Comparison of ENCODE assay signal across 8 cellular contexts in genomic region chr19:47032171-47032811, GRCh38. TPM values are rescaled to one million over a fixed set of nuclear protein-coding genes. Genes with fewer than 3 reads are reported as not detected.
A peak's percentile ranks its signal among the peaks of the same experiment; 100 is the strongest.
DNase-seq lines count a peak whose midpoint lies in the region; ATAC-seq and TF ChIP-seq lines count a peak whose summit lies in the region.

No MANE protein-coding gene starts in this region.

- TF ChIP-seq CTCF in GM12865 (IDR thresholded peaks at IDR 0.05; ENCODE audit: insufficient read depth, low read depth, low read length, missing control alignments) (peak; percentile 93), neural crest cell (conservative IDR thresholded peaks at IDR 0.05) (peak; percentile 75), tibial artery (IDR thresholded peaks at IDR 0.05) (peak; percentile 47 to 76)

- H3K27ac Mint-ChIP-seq in effector memory CD8-positive, alpha-beta T cell, result no peak overlapping the region
- no peak overlapping the region for H3K27ac Mint-ChIP-seq in neural crest cell (ENCODE audit: unreplicated experiment)

- H3K4me3 ChIP-seq in GM12865 (ENCODE audit: low read depth, low read length) (no peak overlapping the region), tibial artery (no peak overlapping the region)

- DNase-seq in GM12865 (ENCODE audit: low read depth) (peak; percentile 69), NCI-H2107 treated with DMSO at 0.1 percent for 48 hours (lab: John Stamatoyannopoulos, UW; ENCODE audit: unreplicated experiment) (peak; percentile 28), neural crest cell (ENCODE audit: low read depth, low spot score) (no peak), tibial artery (no peak), NOMO-1 treated with dmso at 0.1 percent for 144 hours (lab: John Stamatoyannopoulos, UW; ENCODE audit: unreplicated experiment) (no peak)
- DNase-seq in activated CD4-positive, alpha-beta T cell treated with anti-CD3 and anti-CD28 coated beads, Interleukin-2, amount 50 U/mL, for 4 hours, result peak; percentile 64 to 67
- peak; percentile 52 to 59 (median 53) for DNase-seq in effector memory CD8-positive, alpha-beta T cell

- H3K4me1 Mint-ChIP-seq in effector memory CD8-positive, alpha-beta T cell (ENCODE audit: low read depth in 2 of 2), result peaks cover 16 to 24% of the 10 kb centered on the region in 2 donors
- peaks cover 22% of the 10 kb centered on the region for H3K4me1 Mint-ChIP-seq in neural crest cell

- H3K27me3 ChIP-seq in tibial artery, result peaks cover 0 to 44% of the 10 kb centered on the region in 2 donors

- no peaks in the 10 kb centered on the region for H3K9me3 ChIP-seq in tibial artery

- no peaks in the 10 kb centered on the region for H3K36me3 ChIP-seq in tibial artery

- no peak overlapping the region for H3K27ac ChIP-seq in tibial artery

- peak; percentile 39 for ATAC-seq in effector memory CD8-positive, alpha-beta T cell (replicated peaks)
- ATAC-seq in GM18858 (IDR thresholded peaks at IDR 0.05; ENCODE audit: unreplicated experiment), result no peak

- no peak overlapping the region for H3K4me3 Mint-ChIP-seq in effector memory CD8-positive, alpha-beta T cell
- peak overlapping the region; percentile 51 for H3K4me3 Mint-ChIP-seq in neural crest cell

- peaks cover 0 to 14% (median 13%) of the 10 kb centered on the region in 4 donors for H3K4me1 ChIP-seq in tibial artery

- intact Hi-C loops in tibial artery (cut with DNase I; ENCODE audit: low total_unique reads), result no loop called here

- peaks cover 20% of the 10 kb centered on the region for H3K36me3 Mint-ChIP-seq in effector memory CD8-positive, alpha-beta T cell (ENCODE audit: insufficient read depth)
- no peaks in the 10 kb centered on the region for H3K36me3 Mint-ChIP-seq in neural crest cell (ENCODE audit: low read depth)

- no peaks in the 10 kb centered on the region for H3K9me3 Mint-ChIP-seq in effector memory CD8-positive, alpha-beta T cell
- H3K9me3 Mint-ChIP-seq in neural crest cell, result no peaks in the 10 kb centered on the region

- H3K27me3 Mint-ChIP-seq in effector memory CD8-positive, alpha-beta T cell, result peaks cover 38 to 51% of the 10 kb centered on the region in 2 donors
- H3K27me3 Mint-ChIP-seq in neural crest cell (ENCODE audit: low read depth), result peaks cover 63% of the 10 kb centered on the region

RNA-seq across cellular contexts. Expression of gene NPAS1, which starts 12.7 kb away (rescaled TPM):
- total RNA-seq in neural crest cell, result 1.5 and 1.9 TPM in 2 replicates

RNA-seq across cellular contexts. Expression of gene TMEM160, which starts 16.1 kb away (rescaled TPM):
- 51.1 and 57.5 TPM in 2 replicates for total RNA-seq in neural crest cell

Comparison
In these comparisons a context has a peak if more than half of its experiments do, and no peak if none do; other contexts are left out.
1. DNase-seq: peak in GM12865 (single experiment), NCI-H2107 treated with DMSO at 0.1 percent for 48 hours (single experiment), activated CD4-positive, alpha-beta T cell treated with anti-CD3 and anti-CD28 coated beads, Interleukin-2, amount 50 U/mL, for 4 hours (2 of 2) and effector memory CD8-positive, alpha-beta T cell (3 of 3); none in neural crest cell (single experiment), tibial artery (0 of 2) and NOMO-1 treated with dmso at 0.1 percent for 144 hours (single experiment).
2. Peak in every context shown above with its lines, with median percentiles within 50 percentile points of each other: CTCF ChIP-seq.